9 cellular contexts compared by ENCODE assay signal in genomic region chr18:63152791-63153190, GRCh38.
DNase-seq lines count a peak whose midpoint lies in the region; ATAC-seq and TF ChIP-seq lines count a peak whose summit lies in the region.
"Had no signal": no experiment of that assay in that cellular context is flagged by ENCODE, and none has a peak within 500 bp of the region (broad histone marks: within the 10 kb centered on the region; RNA-seq: fewer than 3 reads in every experiment).

No MANE protein-coding gene starts in this region.

- peak overlapping the region; percentile 15 to 49 for H3K27ac ChIP-seq in uterus
- no peak overlapping the region for H3K27ac ChIP-seq in left ventricle myocardium inferior (replicated peaks)

- H3K4me3 Mint-ChIP-seq in activated T-helper 2 cell treated with anti-CD3 and anti-CD28 coated beads, Interferon-gamma antibody, Interleukin-2, Interleukin-4, amounts not matched to agents 10 μg/mL and 5 μg/mL and 100 μg/mL, durations not matched to agents 14 hours and 24 hours and 36 hours (ENCODE audit: low read depth) = no peak overlapping the region

- no peaks in the 10 kb centered on the region for H3K9me3 Mint-ChIP-seq in activated T-helper 2 cell treated with anti-CD3 and anti-CD28 coated beads, Interferon-gamma antibody, Interleukin-2, Interleukin-4, amounts not matched to agents 10 μg/mL and 5 μg/mL and 100 μg/mL, durations not matched to agents 14 hours and 24 hours and 36 hours

- no peak overlapping the region for H3K4me3 ChIP-seq in uterus
- no peak overlapping the region for H3K4me3 ChIP-seq in left ventricle myocardium inferior

- H3K4me1 ChIP-seq in uterus (no peaks in the 10 kb centered on the region), left ventricle myocardium inferior (peaks cover 26% of the 10 kb centered on the region)

- no peak for TF ChIP-seq CTCF in uterus (IDR thresholded peaks at IDR 0.05)
- TF ChIP-seq CTCF in left ventricle myocardium inferior (IDR thresholded peaks at IDR 0.05; ENCODE audit: borderline replicate concordance) = no peak

- TF ChIP-seq POLR2A in uterus (IDR thresholded peaks at IDR 0.05) = no peak

- H3K27ac Mint-ChIP-seq in activated T-helper 2 cell treated with anti-CD3 and anti-CD28 coated beads, Interferon-gamma antibody, Interleukin-2, Interleukin-4, amounts not matched to agents 10 μg/mL and 5 μg/mL and 100 μg/mL, durations not matched to agents 14 hours and 24 hours and 36 hours = peak overlapping the region; percentile 82

- H3K9me3 ChIP-seq in uterus (no peaks in the 10 kb centered on the region), left ventricle myocardium inferior (replicated peaks) (no peaks in the 10 kb centered on the region)

- H3K27me3 ChIP-seq in uterus (no peaks in the 10 kb centered on the region), left ventricle myocardium inferior (ENCODE audit: low read depth) (no peaks in the 10 kb centered on the region)

- peaks cover 71% of the 10 kb centered on the region for H3K4me1 Mint-ChIP-seq in activated T-helper 2 cell treated with anti-CD3 and anti-CD28 coated beads, Interferon-gamma antibody, Interleukin-2, Interleukin-4, amounts not matched to agents 10 μg/mL and 5 μg/mL and 100 μg/mL, durations not matched to agents 14 hours and 24 hours and 36 hours (ENCODE audit: low read depth)

- peak; percentile 59 for DNase-seq in stimulated activated CD4-positive, alpha-beta T cell treated with anti-CD3 and anti-CD28 coated beads, Interleukin-15, amount 100 ng/mL, for 24 hours
- DNase-seq in stimulated activated CD4-positive, alpha-beta T cell treated with anti-CD3 and anti-CD28 coated beads, Interleukin-2, amount 100 ng/mL, for 48 hours = no peak
- DNase-seq in activated T-helper 2 cell treated with anti-CD3 and anti-CD28 coated beads, Interferon-gamma antibody, Interleukin-2, Interleukin-4, amounts not matched to agents 10 μg/mL and 5 μg/mL and 100 μg/mL, durations not matched to agents 14 hours and 24 hours and 36 hours (ENCODE audit: low spot score) = no peak
- DNase-seq in uterus = no peak
- no peak for DNase-seq in HUDEP-2 (lab: John Stamatoyannopoulos, UW; ENCODE audit: unreplicated experiment in 76 of 76)
- DNase-seq in activated gamma-delta T cell (lab: John Stamatoyannopoulos, UW) = no peak
- DNase-seq in left ventricle myocardium inferior = no peak
- DNase-seq: NCI-H1105 had no signal

- H3K36me3 Mint-ChIP-seq in activated T-helper 2 cell treated with anti-CD3 and anti-CD28 coated beads, Interferon-gamma antibody, Interleukin-2, Interleukin-4, amounts not matched to agents 10 μg/mL and 5 μg/mL and 100 μg/mL, durations not matched to agents 14 hours and 24 hours and 36 hours (ENCODE audit: low read depth) = peaks cover 52% of the 10 kb centered on the region

- peak; percentile 39 for ATAC-seq in HG03442 (IDR thresholded peaks at IDR 0.05; ENCODE audit: unreplicated experiment)

- no peaks in the 10 kb centered on the region for H3K27me3 Mint-ChIP-seq in activated T-helper 2 cell treated with anti-CD3 and anti-CD28 coated beads, Interferon-gamma antibody, Interleukin-2, Interleukin-4, amounts not matched to agents 10 μg/mL and 5 μg/mL and 100 μg/mL, durations not matched to agents 14 hours and 24 hours and 36 hours (ENCODE audit: low read depth)

- H3K36me3 ChIP-seq in uterus (no peaks in the 10 kb centered on the region), left ventricle myocardium inferior (no peaks in the 10 kb centered on the region)

- intact Hi-C loops in activated T-helper 2 cell treated with anti-CD3 and anti-CD28 coated beads, Interferon-gamma antibody, Interleukin-2, Interleukin-4, amounts not matched to agents 10 μg/mL and 5 μg/mL and 100 μg/mL, durations not matched to agents 14 hours and 24 hours and 36 hours (cut with micrococcal nuclease) = loop anchor here (1.0 kb wide), 1 partner anchor 9 kb away; no protein-coding TSS in a partner anchor
- intact Hi-C loops in uterus (cut with DNase I; ENCODE audit: low total_unique reads) (no loop called here), left ventricle myocardium inferior (cut with micrococcal nuclease) (no loop called here)
